Comparison of ENCODE assay signal across 9 cellular contexts in the genomic region with DNA sequence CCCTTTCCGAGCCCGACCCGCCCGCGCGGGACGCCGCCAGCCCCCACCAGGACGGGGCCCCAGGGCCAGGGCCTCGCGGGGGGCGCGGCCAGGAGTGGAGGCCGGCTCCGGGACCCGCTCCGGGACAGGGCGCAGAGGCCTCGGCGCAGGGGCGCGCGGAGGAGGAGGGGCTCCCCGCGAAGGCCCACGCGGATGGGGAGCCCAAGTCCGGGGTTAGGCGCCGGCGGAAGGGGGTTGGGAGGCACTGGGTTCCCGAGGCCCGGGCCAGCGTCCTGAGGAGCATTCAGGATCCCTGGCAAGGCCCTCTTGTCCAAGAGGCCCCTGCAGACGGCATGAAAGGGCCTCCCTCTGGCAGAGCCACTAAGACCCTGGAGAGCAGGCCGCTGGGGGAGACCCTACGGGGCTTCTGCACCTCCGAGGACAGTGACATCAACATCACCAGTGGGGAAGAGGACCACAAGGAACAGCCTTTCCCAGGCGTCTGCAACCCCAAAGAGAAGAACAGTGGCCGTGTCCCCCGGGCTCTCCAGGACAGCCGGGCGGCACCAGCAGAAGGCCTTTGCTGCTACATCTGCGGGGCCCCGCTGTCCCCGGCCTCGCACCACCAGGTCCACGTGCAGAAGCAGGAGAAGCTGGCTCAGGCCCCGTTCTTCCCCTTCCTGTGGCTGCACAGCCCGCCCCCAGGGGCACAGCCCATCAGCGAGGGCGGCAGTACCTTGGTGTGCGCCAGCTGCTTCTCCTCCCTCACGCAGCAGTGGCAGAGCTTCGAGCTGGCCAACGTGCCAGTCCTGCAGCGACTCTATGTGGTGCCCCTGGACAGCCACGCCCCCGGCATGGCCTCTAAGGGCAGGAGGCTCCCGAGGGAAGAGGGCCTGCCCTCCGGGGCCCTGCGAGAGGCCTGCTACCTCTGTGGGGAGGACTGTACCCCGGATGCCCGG. TPM values are rescaled to one million over a fixed set of nuclear protein-coding genes. Genes with fewer than 3 reads are reported as not detected.
A peak's percentile ranks its signal among the peaks of the same experiment; 100 is the strongest.
DNase-seq lines count a peak whose midpoint lies in the region; ATAC-seq, FAIRE-seq and TF ChIP-seq lines count a peak whose summit lies in the region.
"Had no signal": no experiment of that assay in that cellular context is flagged by ENCODE, and none has a peak within 500 bp of the region (broad histone marks: within the 10 kb centered on the region; RNA-seq: fewer than 3 reads in every experiment).

No MANE protein-coding gene starts in this region.

- peaks cover 0 to 8% (median 3%) of the 10 kb centered on the region in 5 experiments for H3K9me3 Mint-ChIP-seq in brain
- H3K9me3 Mint-ChIP-seq in activated T-cell treated with anti-CD3 and anti-CD28 coated beads, Interleukin-2, amount 50 U/mL, for 24 hours = no peaks in the 10 kb centered on the region

- no peaks in the 10 kb centered on the region for H3K36me3 ChIP-seq in kidney (ENCODE audit: control insufficient read depth in 1 of 2, insufficient read depth in 2 of 2, low read length in 2 of 2)
- H3K36me3 ChIP-seq in thoracic aorta = no peaks in the 10 kb centered on the region

- H3K4me1 ChIP-seq in kidney (ENCODE audit: control insufficient read depth in 1 of 2, insufficient read depth in 1 of 2, low read depth in 1 of 2, low read length in 2 of 2) (peaks cover 30 to 59% of the 10 kb centered on the region in 2 donors), thoracic aorta (ENCODE audit: control insufficient read depth in 1 of 2, low read depth in 2 of 2) (peaks cover 6 to 92% of the 10 kb centered on the region in 2 donors)

- DNase-seq in NCI-H1417 (lab: John Stamatoyannopoulos, UW) = peak in 2 of 3 experiments; percentile 64 to 79
- DNase-seq in NCI-H1417 treated with DMSO at 0.1 percent for 48 hours (lab: John Stamatoyannopoulos, UW) = no peak
- peak; percentile 80 for DNase-seq in kidney
- no peak for DNase-seq in thoracic aorta (ENCODE audit: low spot score)
- no peak for DNase-seq in NCI-H1105 treated with DMSO at 0.1 percent for 48 hours (lab: John Stamatoyannopoulos, UW)
- DNase-seq in activated T-cell treated with anti-CD3 and anti-CD28 coated beads, Interleukin-2, amount 50 U/mL, for 24 hours = no peak

- peaks cover 12% of the 10 kb centered on the region for H3K27me3 Mint-ChIP-seq in brain
- H3K27me3 Mint-ChIP-seq in activated T-cell treated with anti-CD3 and anti-CD28 coated beads, Interleukin-2, amount 50 U/mL, for 24 hours = peaks cover 76% of the 10 kb centered on the region

- ATAC-seq in thoracic aorta (ENCODE audit: insufficient number of reproducible peaks, low FRiP score, low read depth) (no peak), HG02885 (IDR thresholded peaks at IDR 0.05; ENCODE audit: poor library complexity, unreplicated experiment) (no peak)

- peaks cover 77% of the 10 kb centered on the region for H3K4me1 Mint-ChIP-seq in brain
- H3K4me1 Mint-ChIP-seq in activated T-cell treated with anti-CD3 and anti-CD28 coated beads, Interleukin-2, amount 50 U/mL, for 24 hours (ENCODE audit: low read depth) = peaks cover 5% of the 10 kb centered on the region

- peaks cover 7% of the 10 kb centered on the region for H3K36me3 Mint-ChIP-seq in brain
- no peaks in the 10 kb centered on the region for H3K36me3 Mint-ChIP-seq in activated T-cell treated with anti-CD3 and anti-CD28 coated beads, Interleukin-2, amount 50 U/mL, for 24 hours (ENCODE audit: low read depth)

- H3K4me3 ChIP-seq in kidney (ENCODE audit: low read length in 2 of 2) (peak overlapping the region in 1 of 2 donors; percentile 13), thoracic aorta (peak overlapping the region; percentile 70)

- no peak overlapping the region for H3K27ac Mint-ChIP-seq in brain
- no peak overlapping the region for H3K27ac Mint-ChIP-seq in activated T-cell treated with anti-CD3 and anti-CD28 coated beads, Interleukin-2, amount 50 U/mL, for 24 hours

- H3K9me3 ChIP-seq in kidney (ENCODE audit: control insufficient read depth in 1 of 2, low read length in 2 of 2) (no peaks in the 10 kb centered on the region), thoracic aorta (no peaks in the 10 kb centered on the region)

- no peak for TF ChIP-seq CTCF in brain (conservative IDR thresholded peaks at IDR 0.05)
- no peak for TF ChIP-seq CTCF in kidney (IDR thresholded peaks at IDR 0.05; ENCODE audit: borderline replicate concordance, extremely low read depth, insufficient read depth)
- TF ChIP-seq CTCF in thoracic aorta (IDR thresholded peaks at IDR 0.05) = no peak

- peak overlapping the region in 4 of 5 experiments; percentile 68 to 85 (median 72) for H3K4me3 Mint-ChIP-seq in brain
- no peak overlapping the region for H3K4me3 Mint-ChIP-seq in activated T-cell treated with anti-CD3 and anti-CD28 coated beads, Interleukin-2, amount 50 U/mL, for 24 hours

- no peaks in the 10 kb centered on the region for H3K27me3 ChIP-seq in thoracic aorta (replicated peaks; ENCODE audit: insufficient read depth)

- intact Hi-C loops in kidney (cut with DNase I) = no loop called here

- FAIRE-seq in kidney (lab: Jason Lieb, UNC) = no peak

- no peak overlapping the region for H3K27ac ChIP-seq in kidney (ENCODE audit: low read depth in 2 of 2, low read length in 2 of 2)
- H3K27ac ChIP-seq in thoracic aorta = no peak overlapping the region
- H3K27ac ChIP-seq: 22Rv1 had no signal

- H3K9ac ChIP-seq in kidney (ENCODE audit: low read length in 2 of 2) = no peak overlapping the region

RNA-seq across cellular contexts. Expression of gene CIBAR2, which starts 58.1 kb away (rescaled TPM):
- polyA plus RNA-seq in brain (ENCODE audit: insufficient read depth, low read depth, low replicate concordance) (2.4 TPM), kidney (ENCODE audit: insufficient read depth, low read depth, low replicate concordance) (not detected)
- total RNA-seq in kidney (1.6 TPM), thoracic aorta (not detected)

Comparison
In these comparisons a context has a peak if more than half of its experiments do, and no peak if none do; other contexts are left out.
1. DNase-seq: peak in NCI-H1417 (2 of 3) and kidney (single experiment); none in NCI-H1417 treated with DMSO at 0.1 percent for 48 hours (single experiment), thoracic aorta (single experiment), NCI-H1105 treated with DMSO at 0.1 percent for 48 hours (single experiment) and activated T-cell treated with anti-CD3 and anti-CD28 coated beads, Interleukin-2, amount 50 U/mL, for 24 hours (single experiment).